Comparison of ENCODE assay signal across 16 cellular contexts in the genomic region with DNA sequence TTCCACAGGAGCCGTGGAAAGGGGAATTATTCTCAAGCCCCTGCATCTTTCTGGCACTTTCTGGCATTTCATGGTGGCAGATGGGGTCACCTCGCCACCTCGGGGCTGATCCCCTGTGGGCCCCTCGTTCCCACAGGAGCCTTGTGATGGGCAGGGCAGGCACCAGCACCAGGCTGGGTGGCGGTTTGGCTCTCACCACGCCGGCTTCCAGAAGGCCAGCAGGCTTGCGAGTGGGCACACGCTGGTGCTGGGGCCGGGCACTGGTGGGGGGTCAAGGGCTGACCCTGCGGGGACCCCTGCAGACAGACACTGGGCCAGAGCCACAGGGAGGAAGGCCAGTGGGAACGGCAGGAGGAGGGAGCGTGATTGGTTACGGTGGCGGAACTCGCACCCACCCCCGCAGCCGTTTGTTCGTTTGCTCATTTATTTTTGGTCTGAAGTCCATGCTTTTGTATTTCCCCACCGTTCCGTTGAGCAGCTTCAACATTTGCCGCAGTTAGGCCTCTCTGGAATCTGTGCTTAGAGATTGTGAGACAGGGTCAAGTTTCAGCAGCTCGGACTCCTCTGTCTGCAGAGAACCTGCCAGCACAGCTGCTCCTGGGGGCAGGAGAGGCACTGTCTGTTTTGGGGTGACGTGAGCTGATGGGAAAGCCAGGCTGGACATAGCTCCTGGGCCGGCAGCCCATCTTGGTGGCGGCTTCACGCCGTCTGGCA. TPM values are rescaled to one million over a fixed set of nuclear protein-coding genes. Genes with fewer than 3 reads are reported as not detected.
DNase-seq lines count a peak whose midpoint lies in the region; ATAC-seq, FAIRE-seq and TF ChIP-seq lines count a peak whose summit lies in the region.
"Had no signal": no experiment of that assay in that cellular context is flagged by ENCODE, and none has a peak within 500 bp of the region (broad histone marks: within the 10 kb centered on the region; RNA-seq: fewer than 3 reads in every experiment).

No MANE protein-coding gene starts in this region.

- no peaks in the 10 kb centered on the region for H3K36me3 Mint-ChIP-seq in nephron (ENCODE audit: low read depth)
- H3K36me3 Mint-ChIP-seq: activated naive CD4-positive, alpha-beta T cell treated with anti-CD3 and anti-CD28 coated beads, Interleukin-2, amount 50 U/mL, for 24 hours; IgD-negative memory B cell had no signal

- TF ChIP-seq EP300 in tibial nerve (IDR thresholded peaks at IDR 0.05), result no peak

- H3K27me3 Mint-ChIP-seq in nephron (ENCODE audit: low read depth), result peaks cover 5% of the 10 kb centered on the region

- peak overlapping the region; percentile 97 to 100 (median 99) for H3K27ac Mint-ChIP-seq in nephron
- H3K27ac Mint-ChIP-seq: activated CD8-positive, alpha-beta T cell treated with anti-CD3 and anti-CD28 coated beads, Interleukin-2, amount 10 ng/mL, durations not matched to agents 7 days and 5 days; activated naive CD4-positive, alpha-beta T cell treated with anti-CD3 and anti-CD28 coated beads, Interleukin-2, amount 50 U/mL, for 24 hours; effector memory CD8-positive, alpha-beta T cell; IgD-negative memory B cell; naive thymus-derived CD8-positive, alpha-beta T cell had no signal

- no peaks in the 10 kb centered on the region for H3K9me3 Mint-ChIP-seq in nephron
- H3K9me3 Mint-ChIP-seq: activated naive CD4-positive, alpha-beta T cell treated with anti-CD3 and anti-CD28 coated beads, Interleukin-2, amount 50 U/mL, for 24 hours; effector memory CD8-positive, alpha-beta T cell; IgD-negative memory B cell had no signal

- no peak for TF ChIP-seq CTCF in ascending aorta (IDR thresholded peaks at IDR 0.05)
- no peak for TF ChIP-seq CTCF in heart right ventricle (IDR thresholded peaks at IDR 0.05)
- no peak for TF ChIP-seq CTCF in nephron (IDR thresholded peaks at IDR 0.05; ENCODE audit: unreplicated experiment in 3 of 3)
- no peak for TF ChIP-seq CTCF in tibial nerve (IDR thresholded peaks at IDR 0.05)

- H3K27ac ChIP-seq in ascending aorta (peak overlapping the region; percentile 66 to 74), heart right ventricle (peak overlapping the region; percentile 75 to 95 (median 86)), tibial nerve (peak overlapping the region in 3 of 4 donors; percentile 2 to 67 (median 66))
- H3K27ac ChIP-seq: GM23248 had no signal

- intact Hi-C loops in ascending aorta (cut with DNase I), result no loop called here
- intact Hi-C loops in heart right ventricle (cut with DNase I), result no loop called here

- no peak for TF ChIP-seq POLR2A in tibial nerve (IDR thresholded peaks at IDR 0.05)
- no peak for TF ChIP-seq POLR2A in H54 (IDR thresholded peaks at IDR 0.05; ENCODE audit: low read depth, low read length)

- H3K27me3 ChIP-seq in ascending aorta (no peaks in the 10 kb centered on the region), heart right ventricle (peaks cover 0 to 28% (median 0%) of the 10 kb centered on the region in 7 donors), tibial nerve (peaks cover 0 to 4% of the 10 kb centered on the region in 2 donors)

- H3K4me1 Mint-ChIP-seq in nephron, result peaks cover 84% of the 10 kb centered on the region
- H3K4me1 Mint-ChIP-seq: IgD-negative memory B cell had no signal

- peak overlapping the region; percentile 19 to 29 for H3K4me3 ChIP-seq in ascending aorta
- no peak overlapping the region for H3K4me3 ChIP-seq in heart right ventricle
- no peak overlapping the region for H3K4me3 ChIP-seq in tibial nerve
- H3K4me3 ChIP-seq: GM23248 had no signal

- ATAC-seq in heart right ventricle, result peak in 5 of 8 donors; percentile 4 to 39 (median 8)
- ATAC-seq: activated CD8-positive, alpha-beta T cell treated with anti-CD3 and anti-CD28 coated beads, Interleukin-2, amount 10 ng/mL, durations not matched to agents 7 days and 5 days; effector memory CD8-positive, alpha-beta T cell; naive thymus-derived CD8-positive, alpha-beta T cell had no signal

- H3K4me3 Mint-ChIP-seq in nephron, result peak overlapping the region; percentile 69 to 76 (median 72)
- H3K4me3 Mint-ChIP-seq: activated CD8-positive, alpha-beta T cell treated with anti-CD3 and anti-CD28 coated beads, Interleukin-2, amount 10 ng/mL, durations not matched to agents 7 days and 5 days; activated naive CD4-positive, alpha-beta T cell treated with anti-CD3 and anti-CD28 coated beads, Interleukin-2, amount 50 U/mL, for 24 hours; effector memory CD8-positive, alpha-beta T cell; naive thymus-derived CD8-positive, alpha-beta T cell had no signal

- H3K9me3 ChIP-seq in ascending aorta (no peaks in the 10 kb centered on the region), heart right ventricle (no peaks in the 10 kb centered on the region), tibial nerve (no peaks in the 10 kb centered on the region)

- FAIRE-seq in RCC 7860 (lab: Jason Lieb, UNC), result no peak
- no peak for FAIRE-seq in H54 (lab: Jason Lieb, UNC)

- H3K36me3 ChIP-seq in ascending aorta (no peaks in the 10 kb centered on the region), heart right ventricle (peaks cover 0 to 19% (median 0%) of the 10 kb centered on the region in 9 donors), tibial nerve (no peaks in the 10 kb centered on the region)

- 54 to 69% methylated on average over 28 of the region's 28 CpGs for WGBS in heart right ventricle, 2 donors
- WGBS in tibial nerve, 2 donors, result 65 to 69% methylated on average over 24 to 27 of the region's 28 CpGs

- H3K4me1 ChIP-seq in ascending aorta (peaks cover 10 to 36% of the 10 kb centered on the region in 2 donors), heart right ventricle (peaks cover 41 to 93% (median 64%) of the 10 kb centered on the region in 9 donors), tibial nerve (peaks cover 0 to 51% (median 8%) of the 10 kb centered on the region in 4 donors)

- peak in 1 of 2 donors; percentile 62 for DNase-seq in ascending aorta (ENCODE audit: low spot score in 2 of 2)
- peak in 1 of 2 donors; percentile 22 for DNase-seq in heart right ventricle
- no peak for DNase-seq in tibial nerve (ENCODE audit: low spot score in 2 of 2)
- DNase-seq in RCC 7860 (ENCODE audit: low spot score), result no peak
- DNase-seq in H54 (ENCODE audit: insufficient read length, low spot score), result no peak
- no peak for DNase-seq in NCI-H345 treated with DMSO at 0.1 percent for 48 hours (lab: John Stamatoyannopoulos, UW; ENCODE audit: unreplicated experiment)
- DNase-seq in HCEC 1CT, result no peak
- DNase-seq: activated CD8-positive, alpha-beta T cell treated with anti-CD3 and anti-CD28 coated beads, Interleukin-2, amount 10 ng/mL, durations not matched to agents 7 days and 5 days; effector memory CD8-positive, alpha-beta T cell; GM23248; stimulated activated CD4-positive, alpha-beta T cell treated with anti-CD3 and anti-CD28 coated beads, Interleukin-1b, Interleukin-23, amount 100 ng/mL, for 48 hours; stimulated activated naive CD4-positive, alpha-beta T cell had no signal

RNA-seq across cellular contexts. Expression of a gene that starts 5.3 kb away (rescaled TPM):
- 699 TPM for total RNA-seq in ascending aorta
- 10 to 100 TPM; 33.7 to 87.1 (median 48.8) TPM for total RNA-seq in heart right ventricle
- polyA plus RNA-seq in heart right ventricle, result 10 to 100 TPM; 63.1 to 70.6 TPM
- total RNA-seq in tibial nerve, result 100 to 1,000 TPM; 124 to 224 (median 173) TPM

Comparison
In these comparisons a context has a peak if more than half of its experiments do, and no peak if none do; other contexts are left out.
1. H3K4me3 ChIP-seq: peak in ascending aorta (2 of 2); none in heart right ventricle (0 of 10) and tibial nerve (0 of 4).
2. Peak in every context shown above with its lines, with median percentiles within 50 percentile points of each other: H3K27ac ChIP-seq.